Comparison of ENCODE assay signal across 20 cellular contexts in genomic region chr16:17940584-17940983, GRCh38.
"Had no signal": no experiment of that assay in that cellular context is flagged by ENCODE, and none has a peak within 500 bp of the region (broad histone marks: within the 10 kb centered on the region; RNA-seq: fewer than 3 reads in every experiment).

No MANE protein-coding gene starts in this region.

- FAIRE-seq: K562 had no signal

- H3K36me3 Mint-ChIP-seq: IgD-negative memory B cell had no signal

- H3K27ac ChIP-seq: KMS-11, RWPE1 had no signal

- H3K4me3 ChIP-seq: K562 had no signal

- H3K4me2 ChIP-seq: KMS-11, SK-N-SH had no signal

- ATAC-seq: K562, Panc1, PC-3 had no signal

- H3K9ac ChIP-seq: KMS-11, SK-N-SH had no signal

- DNase-seq: Kasumi-1, MM.1S, NCI-H1092 treated with DMSO at 0.1 percent for 48 hours, NCI-H1436, NCI-H187, NCI-H2029, NCI-H2081 treated with DMSO at 0.1 percent for 48 hours, NCI-H2171, NCI-H226, NCI-H446, NCI-H510A, NCI-H774, PC-3, SHP77, SK-N-SH had no signal

- H3K9me3 ChIP-seq: SK-N-SH had no signal
